ENCODE assay signal across 9 cellular contexts in the genomic region with DNA sequence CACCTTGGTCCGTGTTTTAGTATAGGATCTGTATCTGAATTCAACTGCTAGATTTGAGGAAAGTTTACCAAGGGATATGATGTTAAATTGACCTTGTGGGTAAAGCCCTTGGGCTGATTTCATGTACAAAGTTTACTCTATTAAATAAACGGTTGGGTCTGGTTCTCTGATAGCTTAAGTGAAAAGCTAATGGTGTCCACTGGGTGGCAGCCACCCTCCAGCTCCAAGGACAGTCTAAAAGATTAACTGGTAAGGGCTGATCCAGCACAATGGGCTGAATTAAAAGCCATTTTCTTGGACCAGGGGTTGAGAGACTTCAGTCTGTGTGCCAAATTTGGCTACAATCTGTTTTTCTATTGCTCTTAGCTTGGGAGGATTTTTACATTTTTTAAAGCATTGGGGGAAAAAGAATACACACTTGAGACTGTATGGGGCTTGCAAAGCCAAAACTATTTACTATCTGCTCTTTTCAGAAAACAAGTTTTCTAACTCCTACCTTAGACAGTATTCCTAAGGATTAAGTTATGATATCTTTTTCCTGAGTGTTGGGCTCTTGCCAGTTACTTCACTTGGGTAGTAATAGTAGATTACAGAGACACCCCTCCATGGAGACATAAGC.
DNase-seq lines count a peak whose midpoint lies in the region; ATAC-seq and TF ChIP-seq lines count a peak whose summit lies in the region.
"Had no signal": no experiment of that assay in that cellular context is flagged by ENCODE, and none has a peak within 500 bp of the region (broad histone marks: within the 10 kb centered on the region; RNA-seq: fewer than 3 reads in every experiment).

No MANE protein-coding gene starts in this region.

- peak; percentile 65 for ATAC-seq in HG02759 (IDR thresholded peaks at IDR 0.05; ENCODE audit: unreplicated experiment)

- H3K27me3 ChIP-seq in right atrium auricular region (no peaks in the 10 kb centered on the region), sigmoid colon (no peaks in the 10 kb centered on the region)
- H3K27me3 ChIP-seq: BLaER1 treated with 17β-estradiol and CSF1 and Interleukin-3, amounts not matched to agents 10 nM and 100 nM had no signal

- peak; percentile 40 to 77 for TF ChIP-seq CTCF in right atrium auricular region (IDR thresholded peaks at IDR 0.05)
- TF ChIP-seq CTCF in sigmoid colon (IDR thresholded peaks at IDR 0.05): peak; percentile 9 to 54 (median 48)

- no peak for TF ChIP-seq EP300 in sigmoid colon (IDR thresholded peaks at IDR 0.05)

- DNase-seq in NCI-H1417 (lab: John Stamatoyannopoulos, UW) (peak; percentile 21 to 64 (median 24)), NCI-H1417 treated with DMSO at 0.1 percent for 48 hours (lab: John Stamatoyannopoulos, UW) (no peak), NCI-H82 (lab: John Stamatoyannopoulos, UW) (peak; percentile 77), amniotic epithelial cell (ENCODE audit: low read depth) (peak; percentile 61), right atrium auricular region (ENCODE audit: low spot score) (peak; percentile 69), sigmoid colon (peak; percentile 60), NCI-H146 (lab: John Stamatoyannopoulos, UW) (no peak)

- no peak for TF ChIP-seq POLR2A in sigmoid colon (IDR thresholded peaks at IDR 0.05)

- intact Hi-C loops in sigmoid colon (cut with DNase I): no loop called here

- H3K4me3 ChIP-seq in right atrium auricular region: no peak overlapping the region
- no peak overlapping the region for H3K4me3 ChIP-seq in sigmoid colon
- H3K4me3 ChIP-seq: BLaER1 treated with 17β-estradiol and CSF1 and Interleukin-3, amounts not matched to agents 10 nM and 100 nM had no signal

- no peaks in the 10 kb centered on the region for H3K36me3 ChIP-seq in right atrium auricular region
- no peaks in the 10 kb centered on the region for H3K36me3 ChIP-seq in sigmoid colon

- WGBS in sigmoid colon, 2 donors: 10 to 18% methylated on average over 2 of the region's 2 CpGs

- no peak overlapping the region for H3K27ac ChIP-seq in right atrium auricular region
- H3K27ac ChIP-seq in sigmoid colon: peak overlapping the region in 1 of 4 donors; percentile 4
- H3K27ac ChIP-seq: BLaER1 treated with 17β-estradiol and CSF1 and Interleukin-3, amounts not matched to agents 10 nM and 100 nM had no signal

- no peaks in the 10 kb centered on the region for H3K9me3 ChIP-seq in right atrium auricular region
- H3K9me3 ChIP-seq in sigmoid colon: no peaks in the 10 kb centered on the region

- H3K4me1 ChIP-seq in right atrium auricular region (peaks cover 0 to 11% of the 10 kb centered on the region in 2 donors), sigmoid colon (peaks cover 0 to 36% (median 18%) of the 10 kb centered on the region in 4 donors)
- H3K4me1 ChIP-seq: BLaER1 treated with 17β-estradiol and CSF1 and Interleukin-3, amounts not matched to agents 10 nM and 100 nM had no signal

Comparison
In these comparisons a context has a peak if more than half of its experiments do, and no peak if none do; other contexts are left out.
1. DNase-seq: peak in NCI-H1417 (3 of 3), NCI-H82 (single experiment), amniotic epithelial cell (single experiment), right atrium auricular region (single experiment) and sigmoid colon (single experiment); none in NCI-H1417 treated with DMSO at 0.1 percent for 48 hours (single experiment) and NCI-H146 (single experiment).